ENCODE assay signal across 15 cellular contexts in the genomic region with DNA sequence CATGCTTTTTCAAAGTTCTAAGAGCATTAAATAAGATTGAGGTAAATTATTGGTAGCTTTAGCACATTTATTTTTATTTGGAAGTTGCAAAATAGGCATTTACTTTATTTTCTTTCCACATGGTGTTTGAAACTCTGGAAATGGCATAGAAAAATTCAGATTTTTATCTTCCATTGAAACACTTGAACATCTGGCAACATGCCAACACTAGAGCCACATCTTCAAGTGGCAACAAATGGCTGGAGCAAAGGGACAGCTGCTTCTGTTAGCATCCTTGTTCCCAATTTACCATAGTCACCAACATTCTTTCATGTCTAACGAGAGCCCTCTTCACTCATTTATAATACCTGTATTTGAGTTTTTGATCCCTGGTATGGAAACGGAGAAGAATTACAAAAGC.
DNase-seq lines count a peak whose midpoint lies in the region; ATAC-seq, FAIRE-seq and TF ChIP-seq lines count a peak whose summit lies in the region.
"Had no signal": no experiment of that assay in that cellular context is flagged by ENCODE, and none has a peak within 500 bp of the region (broad histone marks: within the 10 kb centered on the region; RNA-seq: fewer than 3 reads in every experiment).

No MANE protein-coding gene starts in this region.

- CTCF ChIA-PET in HepG2 (lab: Yijun Ruan, JAX; ENCODE audit: low intra/inter-chr PET ratio, low total read pairs) = no interaction called here

- H3K36me3 ChIP-seq in HepG2 (replicated peaks in 1 of 2; ENCODE audit: control insufficient read depth in 1 of 2, insufficient read depth in 2 of 2, low read length in 2 of 2) = no peaks in the 10 kb centered on the region
- H3K36me3 ChIP-seq in right lobe of liver = no peaks in the 10 kb centered on the region

- H3K4me2 ChIP-seq in HepG2 (ENCODE audit: low read depth, low read length) = no peak overlapping the region

- no peak overlapping the region for H3K4me3 ChIP-seq in HepG2 (replicated peaks in 1 of 3; ENCODE audit: insufficient read depth in 1 of 3, low read depth in 2 of 3, low read length in 3 of 3)
- no peak overlapping the region for H3K4me3 ChIP-seq in right lobe of liver

- H3K9me3 ChIP-seq in HepG2 (ENCODE audit: low read length) = peaks cover 56% of the 10 kb centered on the region
- no peaks in the 10 kb centered on the region for H3K9me3 ChIP-seq in right lobe of liver

- H3K4me1 ChIP-seq in HepG2 (ENCODE audit: insufficient read depth, low read length) (no peaks in the 10 kb centered on the region), right lobe of liver (no peaks in the 10 kb centered on the region)

- H4K20me1 ChIP-seq in HepG2 (ENCODE audit: insufficient read depth, low read length) = no peaks in the 10 kb centered on the region

- TF ChIP-seq RAD21 in HepG2 (CRISPR knock-in tag; IDR thresholded peaks at IDR 0.05) = no peak

- BruUV-seq in HepG2 (replicated peaks; lab: Mats Ljungman, UMichigan) = no TSS peak

- TF ChIP-seq EP300 in HepG2 (IDR thresholded peaks at IDR 0.05; ENCODE audit: low read depth in 2 of 2, low read length in 2 of 2) (no peak), HepG2 (CRISPR knock-in tag; IDR thresholded peaks at IDR 0.05; ENCODE audit: borderline replicate concordance) (no peak)

- intact Hi-C loops in HepG2 (cut with micrococcal nuclease; ENCODE audit: unreplicated experiment) = no loop called here
- intact Hi-C loops in right lobe of liver (cut with DNase I) = no loop called here

- TF ChIP-seq CTCF in HepG2 (CRISPR knock-in tag; IDR thresholded peaks at IDR 0.05) = no peak
- TF ChIP-seq CTCF in right lobe of liver (IDR thresholded peaks at IDR 0.05) = no peak

- H3K9ac ChIP-seq in HepG2 (ENCODE audit: insufficient read depth, low read depth, low read length) = no peak overlapping the region

- H3K27me3 ChIP-seq in HepG2 (ENCODE audit: control insufficient read depth in 1 of 2, insufficient read depth in 2 of 2, low read length in 2 of 2) (no peaks in the 10 kb centered on the region), right lobe of liver (no peaks in the 10 kb centered on the region)

- FAIRE-seq in HepG2 (lab: Jason Lieb, UNC) = no peak

- in situ Hi-C loops in HepG2 (cut with HindIII; ENCODE audit: extremely low pct_ligation_motif_present, low pct_unique_long_range_greater_than_20kb) = no loop called here

- no peaks in the 10 kb centered on the region for H3K79me2 ChIP-seq in HepG2 (ENCODE audit: insufficient read depth, low read length)

- H2AFZ ChIP-seq in HepG2 (ENCODE audit: low read length) = no peak overlapping the region

- no peak overlapping the region for H3K27ac ChIP-seq in HepG2 (ENCODE audit: extremely low read length, insufficient read depth, low read length)
- no peak overlapping the region for H3K27ac ChIP-seq in right lobe of liver
- H3K27ac ChIP-seq: RWPE1 had no signal

- WGBS in HepG2 (ENCODE audit: low lambda C conversion rate) = 22% methylated on average over 2 of the region's 2 CpGs
- 96% methylated on average over 2 of the region's 2 CpGs for WGBS in right lobe of liver (ENCODE audit: insufficient coverage, low coverage, low lambda C conversion rate, missing lambda C conversion rate)

- ATAC-seq in HepG2 (no peak), right lobe of liver (no peak), HG02981 (IDR thresholded peaks at IDR 0.05; ENCODE audit: unreplicated experiment) (no peak)
- ATAC-seq: CD8-positive, alpha-beta T cell had no signal

- TF ChIP-seq POLR2A in HepG2 (IDR thresholded peaks at IDR 0.05; ENCODE audit: insufficient read depth in 1 of 2, low read depth in 2 of 2, low read length in 2 of 2) (no peak), right lobe of liver (IDR thresholded peaks at IDR 0.05) (no peak)

- DNase-seq in HepG2 (ENCODE audit: low spot score) (no peak), right lobe of liver (no peak), NCI-H2029 treated with DMSO at 0.1 percent for 48 hours (lab: John Stamatoyannopoulos, UW) (peak; percentile 24), NCI-H69 (lab: John Stamatoyannopoulos, UW) (peak; percentile 42), hepatic stellate cell (ENCODE audit: low spot score) (no peak), NCI-H1092 (lab: John Stamatoyannopoulos, UW) (no peak)
- DNase-seq: CD8-positive, alpha-beta T cell; H9; Karpas-422; NCI-H1436 treated with DMSO at 0.1 percent for 48 hours; NK-92 treated with Interleukin-12 subunit alpha and Interleukin-12 subunit beta, amount 100 ng/mL, for 24 hours; OCI-M1; T-helper 1 cell had no signal

- POLR2A ChIA-PET in HepG2 (lab: Yijun Ruan, JAX) = no interaction called here

TF ChIP-seq in HepG2, 621 proteins besides CTCF, POLR2A, EP300 and RAD21:
- TF ChIP-seq ZNF670 (CRISPR knock-in tag; IDR thresholded peaks at IDR 0.05; ENCODE audit: borderline replicate concordance) (no peak), LCORL (IDR thresholded peaks at IDR 0.05) (peak; percentile 78), LCORL (CRISPR knock-in tag; IDR thresholded peaks at IDR 0.05) (no peak)
TF ChIP-seq in HepG2: peak in this region for 1.

Comparison
In these comparisons a context has a peak if more than half of its experiments do, and no peak if none do; other contexts are left out.
1. DNase-seq: peak in NCI-H2029 treated with DMSO at 0.1 percent for 48 hours (single experiment) and NCI-H69 (single experiment); none in HepG2 (single experiment), right lobe of liver (0 of 3), hepatic stellate cell (single experiment) and NCI-H1092 (single experiment).